ENCODE assay signal across 8 cellular contexts in genomic region chr2:174522553-174522952, GRCh38. TPM values are rescaled to one million over a fixed set of nuclear protein-coding genes. Genes with fewer than 3 reads are reported as not detected.
DNase-seq lines count a peak whose midpoint lies in the region; ATAC-seq and TF ChIP-seq lines count a peak whose summit lies in the region.

No MANE protein-coding gene starts in this region.

- peaks cover 4% of the 10 kb centered on the region for H3K4me1 Mint-ChIP-seq in activated T-helper 17 cell treated with anti-CD3 and anti-CD28 coated beads, Interleukin-2, amount 50 U/mL, for 72 hours

- H4K20me1 ChIP-seq in BLaER1 treated with 17β-estradiol and CSF1 and Interleukin-3, amounts not matched to agents 10 nM and 100 nM = no peaks in the 10 kb centered on the region

- H3K9ac ChIP-seq in BLaER1 treated with 17β-estradiol and CSF1 and Interleukin-3, amounts not matched to agents 10 nM and 100 nM = no peak overlapping the region

- no peaks in the 10 kb centered on the region for H3K36me3 ChIP-seq in BLaER1 treated with 17β-estradiol and CSF1 and Interleukin-3, amounts not matched to agents 10 nM and 100 nM
- H3K36me3 ChIP-seq in brain microvascular endothelial cell (replicated peaks) = no peaks in the 10 kb centered on the region

- no peaks in the 10 kb centered on the region for H3K9me3 Mint-ChIP-seq in activated T-helper 17 cell treated with anti-CD3 and anti-CD28 coated beads, Interleukin-2, amount 50 U/mL, for 72 hours

- H3K27ac Mint-ChIP-seq in activated T-helper 17 cell treated with anti-CD3 and anti-CD28 coated beads, Interleukin-2, amount 50 U/mL, for 72 hours = no peak overlapping the region

- TF ChIP-seq CTCF in LNCaP clone FGC (IDR thresholded peaks at IDR 0.05; ENCODE audit: control insufficient read depth, extremely low read depth, insufficient read depth) (peak; percentile 42), brain microvascular endothelial cell (IDR thresholded peaks at IDR 0.05; ENCODE audit: low read depth, low read length, missing control alignments) (peak; percentile 25)

- no peak overlapping the region for H3K4me3 Mint-ChIP-seq in activated T-helper 17 cell treated with anti-CD3 and anti-CD28 coated beads, Interleukin-2, amount 50 U/mL, for 72 hours

- H3K4me2 ChIP-seq in BLaER1 treated with 17β-estradiol and CSF1 and Interleukin-3, amounts not matched to agents 10 nM and 100 nM = peak overlapping the region in 6 of 11 experiments; percentile 32 to 75 (median 50); a peak in 10 of 22 replicates

- H3K36me3 Mint-ChIP-seq in activated T-helper 17 cell treated with anti-CD3 and anti-CD28 coated beads, Interleukin-2, amount 50 U/mL, for 72 hours (ENCODE audit: low read depth) = no peaks in the 10 kb centered on the region

- in situ Hi-C loops in brain microvascular endothelial cell (cut with HindIII; ENCODE audit: low pct_ligation_motif_present, low sequenced_read_pairs) = no loop called here

- no peaks in the 10 kb centered on the region for H3K27me3 ChIP-seq in BLaER1 treated with 17β-estradiol and CSF1 and Interleukin-3, amounts not matched to agents 10 nM and 100 nM
- H3K27me3 ChIP-seq in brain microvascular endothelial cell (replicated peaks) = no peaks in the 10 kb centered on the region

- peaks cover 5 to 36% (median 20%) of the 10 kb centered on the region in 11 experiments; a peak in 20 of 22 replicates for H3K9me3 ChIP-seq in BLaER1 treated with 17β-estradiol and CSF1 and Interleukin-3, amounts not matched to agents 10 nM and 100 nM (replicated peaks in 1 of 11)

- H3K4me3 ChIP-seq in BLaER1 treated with 17β-estradiol and CSF1 and Interleukin-3, amounts not matched to agents 10 nM and 100 nM = no peak overlapping the region
- no peak overlapping the region for H3K4me3 ChIP-seq in LNCaP clone FGC (ENCODE audit: low read depth, low read length)
- H3K4me3 ChIP-seq in brain microvascular endothelial cell (ENCODE audit: low read depth, low read length) = no peak overlapping the region

- DNase-seq in LNCaP clone FGC (ENCODE audit: low read depth) (no peak), brain microvascular endothelial cell (no peak), medulla oblongata (ENCODE audit: extremely low spot score) (peak; percentile 64), activated T-cell treated with anti-CD3 and anti-CD28 coated beads for 4 hours (no peak), NCI-H2196 treated with DMSO at 0.1 percent for 48 hours (lab: John Stamatoyannopoulos, UW; ENCODE audit: unreplicated experiment) (no peak)
- no peak for DNase-seq in activated CD4-positive, CD25-positive, alpha-beta regulatory T cell treated with anti-CD3 and anti-CD28 coated beads, Interleukin-2, amount 50 U/mL, for 72 hours

- peaks cover 0 to 33% (median 20%) of the 10 kb centered on the region in 10 experiments; a peak in 14 of 20 replicates for H3K4me1 ChIP-seq in BLaER1 treated with 17β-estradiol and CSF1 and Interleukin-3, amounts not matched to agents 10 nM and 100 nM

- no peak for ATAC-seq in activated T-helper 17 cell treated with anti-CD3 and anti-CD28 coated beads, Interleukin-2, amount 50 U/mL, for 72 hours (replicated peaks)

- no peaks in the 10 kb centered on the region for H3K27me3 Mint-ChIP-seq in activated T-helper 17 cell treated with anti-CD3 and anti-CD28 coated beads, Interleukin-2, amount 50 U/mL, for 72 hours

- H3K27ac ChIP-seq in BLaER1 treated with 17β-estradiol and CSF1 and Interleukin-3, amounts not matched to agents 10 nM and 100 nM = peak overlapping the region in 3 of 11 experiments; percentile 35 to 76 (median 74); a peak in 5 of 22 replicates
- no peak overlapping the region for H3K27ac ChIP-seq in brain microvascular endothelial cell

RNA-seq across cellular contexts. Expression of gene GPR155, which starts 35.7 kb away (rescaled TPM):
- 10 to 100 TPM; 10.6 to 16.4 TPM for total RNA-seq in activated T-helper 17 cell treated with anti-CD3 and anti-CD28 coated beads, Interleukin-2, amount 50 U/mL, for 72 hours
